1 cellular context compared by ENCODE assay signal in the genomic region with DNA sequence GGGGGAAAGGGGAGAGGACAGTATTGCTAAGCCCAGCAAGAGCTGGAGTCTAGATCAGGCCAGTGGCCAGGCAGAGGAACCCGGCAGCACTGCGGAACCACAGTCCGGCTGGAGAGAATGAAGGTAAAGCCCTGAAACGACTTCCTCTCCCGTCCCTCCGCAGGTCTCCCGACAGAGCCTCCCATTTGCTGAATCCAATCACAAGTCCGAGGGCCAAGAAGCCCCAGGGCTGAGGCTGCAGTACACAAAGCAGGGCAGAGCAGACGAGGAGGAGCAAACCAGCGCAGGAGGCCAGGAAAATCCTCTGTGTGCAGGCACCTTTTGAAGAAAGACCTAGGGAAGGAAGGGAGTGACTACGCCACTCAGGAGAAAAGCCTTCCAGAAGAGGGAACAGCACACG.
TF ChIP-seq lines count a peak whose summit lies in the region.

No MANE protein-coding gene starts in this region.

TF ChIP-seq in K562, 482 proteins besides CTCF, POLR2A, EP300 and RAD21:
- TF ChIP-seq ASH1L (IDR thresholded peaks at IDR 0.05; ENCODE audit: borderline replicate concordance, low read depth, partially characterized antibody) (no peak), CAMTA2 (CRISPR knock-in tag; conservative IDR thresholded peaks at IDR 0.05) (no peak), LCOR (CRISPR knock-in tag; IDR thresholded peaks at IDR 0.05) (no peak), RBM22 (IDR thresholded peaks at IDR 0.05; ENCODE audit: low read depth, low read length, poor library complexity, severe bottlenecking) (no peak), ZNF551 (CRISPR knock-in tag; IDR thresholded peaks at IDR 0.05) (no peak), HIVEP1 (CRISPR knock-in tag; IDR thresholded peaks at IDR 0.05) (no peak), ZNF3 (CRISPR knock-in tag; IDR thresholded peaks at IDR 0.05) (no peak), ZNF764 (CRISPR knock-in tag; IDR thresholded peaks at IDR 0.05; ENCODE audit: low read depth) (no peak), CBX8 (IDR thresholded peaks at IDR 0.05; ENCODE audit: borderline replicate concordance, extremely low read depth, low read depth, low read length, poor library complexity, severe bottlenecking) (no peak), ZNF436 (CRISPR knock-in tag; IDR thresholded peaks at IDR 0.05) (no peak), SAFB2 (IDR thresholded peaks at IDR 0.05; ENCODE audit: borderline replicate concordance, low read depth, low read length, severe bottlenecking) (no peak), MCM3 (IDR thresholded peaks at IDR 0.05) (no peak), SIX5 (IDR thresholded peaks at IDR 0.05; ENCODE audit: borderline replicate concordance in 1 of 2, insufficient read depth in 1 of 2, low read depth in 1 of 2, low read length in 2 of 2) (no peak), C11orf30 (IDR thresholded peaks at IDR 0.05; ENCODE audit: low read depth) (no peak), SIRT6 (IDR thresholded peaks at IDR 0.05; ENCODE audit: low read depth, low read length) (no peak), NFYB (IDR thresholded peaks at IDR 0.05; ENCODE audit: extremely low read depth, insufficient read length) (no peak), DMBX1 (CRISPR knock-in tag; IDR thresholded peaks at IDR 0.05; ENCODE audit: borderline replicate concordance) (no peak)
- TF ChIP-seq, protein P1, sequence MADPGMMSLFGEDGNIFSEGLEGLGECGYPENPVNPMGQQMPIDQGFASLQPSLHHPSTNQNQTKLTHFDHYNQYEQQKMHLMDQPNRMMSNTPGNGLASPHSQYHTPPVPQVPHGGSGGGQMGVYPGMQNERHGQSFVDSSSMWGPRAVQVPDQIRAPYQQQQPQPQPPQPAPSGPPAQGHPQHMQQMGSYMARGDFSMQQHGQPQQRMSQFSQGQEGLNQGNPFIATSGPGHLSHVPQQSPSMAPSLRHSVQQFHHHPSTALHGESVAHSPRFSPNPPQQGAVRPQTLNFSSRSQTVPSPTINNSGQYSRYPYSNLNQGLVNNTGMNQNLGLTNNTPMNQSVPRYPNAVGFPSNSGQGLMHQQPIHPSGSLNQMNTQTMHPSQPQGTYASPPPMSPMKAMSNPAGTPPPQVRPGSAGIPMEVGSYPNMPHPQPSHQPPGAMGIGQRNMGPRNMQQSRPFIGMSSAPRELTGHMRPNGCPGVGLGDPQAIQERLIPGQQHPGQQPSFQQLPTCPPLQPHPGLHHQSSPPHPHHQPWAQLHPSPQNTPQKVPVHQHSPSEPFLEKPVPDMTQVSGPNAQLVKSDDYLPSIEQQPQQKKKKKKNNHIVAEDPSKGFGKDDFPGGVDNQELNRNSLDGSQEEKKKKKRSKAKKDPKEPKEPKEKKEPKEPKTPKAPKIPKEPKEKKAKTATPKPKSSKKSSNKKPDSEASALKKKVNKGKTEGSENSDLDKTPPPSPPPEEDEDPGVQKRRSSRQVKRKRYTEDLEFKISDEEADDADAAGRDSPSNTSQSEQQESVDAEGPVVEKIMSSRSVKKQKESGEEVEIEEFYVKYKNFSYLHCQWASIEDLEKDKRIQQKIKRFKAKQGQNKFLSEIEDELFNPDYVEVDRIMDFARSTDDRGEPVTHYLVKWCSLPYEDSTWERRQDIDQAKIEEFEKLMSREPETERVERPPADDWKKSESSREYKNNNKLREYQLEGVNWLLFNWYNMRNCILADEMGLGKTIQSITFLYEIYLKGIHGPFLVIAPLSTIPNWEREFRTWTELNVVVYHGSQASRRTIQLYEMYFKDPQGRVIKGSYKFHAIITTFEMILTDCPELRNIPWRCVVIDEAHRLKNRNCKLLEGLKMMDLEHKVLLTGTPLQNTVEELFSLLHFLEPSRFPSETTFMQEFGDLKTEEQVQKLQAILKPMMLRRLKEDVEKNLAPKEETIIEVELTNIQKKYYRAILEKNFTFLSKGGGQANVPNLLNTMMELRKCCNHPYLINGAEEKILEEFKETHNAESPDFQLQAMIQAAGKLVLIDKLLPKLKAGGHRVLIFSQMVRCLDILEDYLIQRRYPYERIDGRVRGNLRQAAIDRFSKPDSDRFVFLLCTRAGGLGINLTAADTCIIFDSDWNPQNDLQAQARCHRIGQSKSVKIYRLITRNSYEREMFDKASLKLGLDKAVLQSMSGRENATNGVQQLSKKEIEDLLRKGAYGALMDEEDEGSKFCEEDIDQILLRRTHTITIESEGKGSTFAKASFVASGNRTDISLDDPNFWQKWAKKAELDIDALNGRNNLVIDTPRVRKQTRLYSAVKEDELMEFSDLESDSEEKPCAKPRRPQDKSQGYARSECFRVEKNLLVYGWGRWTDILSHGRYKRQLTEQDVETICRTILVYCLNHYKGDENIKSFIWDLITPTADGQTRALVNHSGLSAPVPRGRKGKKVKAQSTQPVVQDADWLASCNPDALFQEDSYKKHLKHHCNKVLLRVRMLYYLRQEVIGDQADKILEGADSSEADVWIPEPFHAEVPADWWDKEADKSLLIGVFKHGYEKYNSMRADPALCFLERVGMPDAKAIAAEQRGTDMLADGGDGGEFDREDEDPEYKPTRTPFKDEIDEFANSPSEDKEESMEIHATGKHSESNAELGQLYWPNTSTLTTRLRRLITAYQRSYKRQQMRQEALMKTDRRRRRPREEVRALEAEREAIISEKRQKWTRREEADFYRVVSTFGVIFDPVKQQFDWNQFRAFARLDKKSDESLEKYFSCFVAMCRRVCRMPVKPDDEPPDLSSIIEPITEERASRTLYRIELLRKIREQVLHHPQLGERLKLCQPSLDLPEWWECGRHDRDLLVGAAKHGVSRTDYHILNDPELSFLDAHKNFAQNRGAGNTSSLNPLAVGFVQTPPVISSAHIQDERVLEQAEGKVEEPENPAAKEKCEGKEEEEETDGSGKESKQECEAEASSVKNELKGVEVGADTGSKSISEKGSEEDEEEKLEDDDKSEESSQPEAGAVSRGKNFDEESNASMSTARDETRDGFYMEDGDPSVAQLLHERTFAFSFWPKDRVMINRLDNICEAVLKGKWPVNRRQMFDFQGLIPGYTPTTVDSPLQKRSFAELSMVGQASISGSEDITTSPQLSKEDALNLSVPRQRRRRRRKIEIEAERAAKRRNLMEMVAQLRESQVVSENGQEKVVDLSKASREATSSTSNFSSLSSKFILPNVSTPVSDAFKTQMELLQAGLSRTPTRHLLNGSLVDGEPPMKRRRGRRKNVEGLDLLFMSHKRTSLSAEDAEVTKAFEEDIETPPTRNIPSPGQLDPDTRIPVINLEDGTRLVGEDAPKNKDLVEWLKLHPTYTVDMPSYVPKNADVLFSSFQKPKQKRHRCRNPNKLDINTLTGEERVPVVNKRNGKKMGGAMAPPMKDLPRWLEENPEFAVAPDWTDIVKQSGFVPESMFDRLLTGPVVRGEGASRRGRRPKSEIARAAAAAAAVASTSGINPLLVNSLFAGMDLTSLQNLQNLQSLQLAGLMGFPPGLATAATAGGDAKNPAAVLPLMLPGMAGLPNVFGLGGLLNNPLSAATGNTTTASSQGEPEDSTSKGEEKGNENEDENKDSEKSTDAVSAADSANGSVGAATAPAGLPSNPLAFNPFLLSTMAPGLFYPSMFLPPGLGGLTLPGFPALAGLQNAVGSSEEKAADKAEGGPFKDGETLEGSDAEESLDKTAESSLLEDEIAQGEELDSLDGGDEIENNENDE (IDR thresholded peaks at IDR 0.05; ENCODE audit: low read depth, low read length) = no peak
- TF ChIP-seq, protein P2, sequence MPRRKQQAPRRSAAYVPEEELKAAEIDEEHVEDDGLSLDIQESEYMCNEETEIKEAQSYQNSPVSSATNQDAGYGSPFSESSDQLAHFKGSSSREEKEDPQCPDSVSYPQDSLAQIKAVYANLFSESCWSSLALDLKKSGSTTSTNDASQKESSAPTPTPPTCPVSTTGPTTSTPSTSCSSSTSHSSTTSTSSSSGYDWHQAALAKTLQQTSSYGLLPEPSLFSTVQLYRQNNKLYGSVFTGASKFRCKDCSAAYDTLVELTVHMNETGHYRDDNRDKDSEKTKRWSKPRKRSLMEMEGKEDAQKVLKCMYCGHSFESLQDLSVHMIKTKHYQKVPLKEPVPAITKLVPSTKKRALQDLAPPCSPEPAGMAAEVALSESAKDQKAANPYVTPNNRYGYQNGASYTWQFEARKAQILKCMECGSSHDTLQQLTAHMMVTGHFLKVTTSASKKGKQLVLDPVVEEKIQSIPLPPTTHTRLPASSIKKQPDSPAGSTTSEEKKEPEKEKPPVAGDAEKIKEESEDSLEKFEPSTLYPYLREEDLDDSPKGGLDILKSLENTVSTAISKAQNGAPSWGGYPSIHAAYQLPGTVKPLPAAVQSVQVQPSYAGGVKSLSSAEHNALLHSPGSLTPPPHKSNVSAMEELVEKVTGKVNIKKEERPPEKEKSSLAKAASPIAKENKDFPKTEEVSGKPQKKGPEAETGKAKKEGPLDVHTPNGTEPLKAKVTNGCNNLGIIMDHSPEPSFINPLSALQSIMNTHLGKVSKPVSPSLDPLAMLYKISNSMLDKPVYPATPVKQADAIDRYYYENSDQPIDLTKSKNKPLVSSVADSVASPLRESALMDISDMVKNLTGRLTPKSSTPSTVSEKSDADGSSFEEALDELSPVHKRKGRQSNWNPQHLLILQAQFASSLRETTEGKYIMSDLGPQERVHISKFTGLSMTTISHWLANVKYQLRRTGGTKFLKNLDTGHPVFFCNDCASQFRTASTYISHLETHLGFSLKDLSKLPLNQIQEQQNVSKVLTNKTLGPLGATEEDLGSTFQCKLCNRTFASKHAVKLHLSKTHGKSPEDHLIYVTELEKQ (CRISPR knock-in tag; IDR thresholded peaks at IDR 0.05) = no peak
- TF ChIP-seq, protein P3, sequence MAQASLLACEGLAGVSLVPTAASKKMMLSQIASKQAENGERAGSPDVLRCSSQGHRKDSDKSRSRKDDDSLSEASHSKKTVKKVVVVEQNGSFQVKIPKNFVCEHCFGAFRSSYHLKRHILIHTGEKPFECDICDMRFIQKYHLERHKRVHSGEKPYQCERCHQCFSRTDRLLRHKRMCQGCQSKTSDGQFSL (CRISPR knock-in tag; IDR thresholded peaks at IDR 0.05) = no peak
- TF ChIP-seq, protein P3 (tag; IDR thresholded peaks at IDR 0.05) = no peak
